22 cellular contexts compared by ENCODE assay signal in the genomic region with DNA sequence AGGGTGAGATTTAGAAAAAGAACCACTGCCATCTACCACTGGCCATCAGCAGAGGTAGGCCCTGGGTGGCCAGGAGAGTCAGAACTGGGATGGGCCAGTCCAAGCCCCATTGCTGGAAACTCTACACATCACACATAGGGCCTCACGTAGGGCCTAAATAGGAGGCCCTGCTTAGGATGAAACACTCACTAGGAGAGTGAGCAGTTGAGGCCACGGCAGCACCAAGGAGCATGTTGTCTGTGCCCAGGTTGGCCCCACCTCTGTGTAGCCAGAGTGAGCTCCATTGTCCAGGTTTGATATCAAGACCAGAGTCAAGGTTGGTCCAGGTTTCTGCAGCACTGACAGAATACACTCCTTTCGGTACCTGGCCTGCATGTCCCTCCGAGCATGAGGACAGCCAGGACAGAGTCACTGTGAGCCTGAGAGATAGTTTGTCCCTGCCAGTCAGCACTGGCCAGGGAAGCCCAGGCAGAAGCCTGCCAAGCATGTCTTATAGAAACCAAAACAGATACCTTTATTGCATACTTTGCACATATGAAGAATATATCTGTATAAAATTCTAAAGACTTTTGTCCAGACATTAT.
DNase-seq lines count a peak whose midpoint lies in the region; ATAC-seq, FAIRE-seq and TF ChIP-seq lines count a peak whose summit lies in the region.
"Had no signal": no experiment of that assay in that cellular context is flagged by ENCODE, and none has a peak within 500 bp of the region (broad histone marks: within the 10 kb centered on the region; RNA-seq: fewer than 3 reads in every experiment).

No MANE protein-coding gene starts in this region.

- no peak overlapping the region for H2BK20ac ChIP-seq in H9 (ENCODE audit: low read depth, low read length, poor library complexity, severe bottlenecking)

- no peak overlapping the region for H3K14ac ChIP-seq in H9 (ENCODE audit: insufficient read depth, low read length)

- H3K4me3 Mint-ChIP-seq in H9 (no peak overlapping the region), astrocyte (ENCODE audit: unreplicated experiment) (peak overlapping the region; percentile 29)
- no peak overlapping the region for H3K4me3 Mint-ChIP-seq in stimulated activated naive B cell treated with anti-CD40 and anti-IgM and Interleukin-4, amounts not matched to agents 10 μg/mL and 1 μg/mL and 100 μg/mL, for 72 hours
- H3K4me3 Mint-ChIP-seq: B cell, CD14-positive monocyte had no signal

- H3K36me3 ChIP-seq in astrocyte (ENCODE audit: insufficient read depth, low read length) (peaks cover 9% of the 10 kb centered on the region), left ventricle myocardium inferior (peaks cover 25% of the 10 kb centered on the region), SJCRH30 (peaks cover 5% of the 10 kb centered on the region; the same call in 1 of the 2 replicates)

- no peaks in the 10 kb centered on the region for H3K23me2 ChIP-seq in H9 (ENCODE audit: insufficient read length, low read depth, low read length, poor library complexity, severe bottlenecking)

- H3K4me3 ChIP-seq in astrocyte (ENCODE audit: insufficient read depth, low read depth, low read length): no peak overlapping the region
- H3K4me3 ChIP-seq in left ventricle myocardium inferior: no peak overlapping the region
- no peak overlapping the region for H3K4me3 ChIP-seq in SJCRH30
- H3K4me3 ChIP-seq: A549 had no signal

- no peak overlapping the region for H2BK15ac ChIP-seq in H9 (ENCODE audit: low read depth, low read length)

- peak; percentile 14 for DNase-seq in H9
- no peak for DNase-seq in astrocyte (ENCODE audit: low read depth)
- DNase-seq in left ventricle myocardium inferior: no peak
- no peak for DNase-seq in stimulated activated naive B cell treated with anti-CD40 and anti-IgM and Interleukin-4, amounts not matched to agents 10 μg/mL and 1 μg/mL and 100 μg/mL, for 72 hours
- DNase-seq in SJCRH30: no peak
- DNase-seq in NCI-H1930 (lab: John Stamatoyannopoulos, UW): no peak
- DNase-seq in globus pallidus (ENCODE audit: low spot score): no peak
- DNase-seq: EL, GF-D8, GOT3, Kasumi-1, NCI-H1417, NCI-H187, NCI-H2107, NCI-H446 treated with DMSO at 0.1 percent for 48 hours, NCI-H526 treated with DMSO at 0.1 percent for 48 hours, RPMI8226, SIG-M5 had no signal

- H3K4me1 ChIP-seq in H9 (ENCODE audit: insufficient read depth, low read length) (no peaks in the 10 kb centered on the region), astrocyte (ENCODE audit: insufficient read depth, low read length) (no peaks in the 10 kb centered on the region), left ventricle myocardium inferior (peaks cover 41% of the 10 kb centered on the region), SJCRH30 (peaks cover 17% of the 10 kb centered on the region)
- H3K4me1 ChIP-seq: A549 had no signal

- no CpG with 5 or more reads among the region's 4 CpGs for WGBS in H9 (ENCODE audit: extremely low coverage, insufficient read length, low lambda C conversion rate)

- no peak overlapping the region for H2BK120ac ChIP-seq in H9 (ENCODE audit: low read depth, low read length, poor library complexity, severe bottlenecking)

- ATAC-seq in stimulated activated naive B cell treated with anti-CD40 and anti-IgM and Interleukin-4, amounts not matched to agents 10 μg/mL and 1 μg/mL and 100 μg/mL, for 72 hours (replicated peaks): no peak
- ATAC-seq: A549, HCT116 had no signal

- H2BK5ac ChIP-seq in H9 (ENCODE audit: insufficient read length, low read length): no peak overlapping the region

- H3K56ac ChIP-seq in H9 (ENCODE audit: insufficient read length, low read depth, low read length): no peak overlapping the region

- FAIRE-seq in astrocyte (lab: Jason Lieb, UNC): no peak
- FAIRE-seq: A549 had no signal

- H4K20me1 ChIP-seq in H9 (ENCODE audit: control insufficient read depth, insufficient read depth, insufficient read length) (no peaks in the 10 kb centered on the region), astrocyte (ENCODE audit: insufficient read depth, low read length) (peaks cover 56% of the 10 kb centered on the region)

- TF ChIP-seq CTCF in H9 (conservative IDR thresholded peaks at IDR 0.05) (no peak), astrocyte (IDR thresholded peaks at IDR 0.05; ENCODE audit: insufficient read depth, low read depth, low read length) (no peak), left ventricle myocardium inferior (IDR thresholded peaks at IDR 0.05; ENCODE audit: borderline replicate concordance) (no peak)

- H3K27me3 ChIP-seq in H9 (ENCODE audit: insufficient read depth, low read length) (no peaks in the 10 kb centered on the region), astrocyte (ENCODE audit: insufficient read depth, low read length) (no peaks in the 10 kb centered on the region), left ventricle myocardium inferior (ENCODE audit: low read depth) (no peaks in the 10 kb centered on the region), SJCRH30 (no peaks in the 10 kb centered on the region)

- no peak overlapping the region for H3K9ac ChIP-seq in H9 (ENCODE audit: extremely low read depth, insufficient read length, low read length)
- H3K9ac ChIP-seq in astrocyte (ENCODE audit: low read length): no peak overlapping the region

- H3K79me1 ChIP-seq in H9 (ENCODE audit: insufficient read depth, low read depth, low read length, poor library complexity, severe bottlenecking): peaks cover 3% of the 10 kb centered on the region

- H3K27ac ChIP-seq in H9 (ENCODE audit: insufficient read length, low read depth, low read length) (no peak overlapping the region), astrocyte (ENCODE audit: low read depth, low read length) (no peak overlapping the region), left ventricle myocardium inferior (replicated peaks) (peak overlapping the region; percentile 75), SJCRH30 (no peak overlapping the region)
- H3K27ac ChIP-seq: A549 had no signal

- H3K4me1 Mint-ChIP-seq in H9 (peaks cover 10 to 16% of the 10 kb centered on the region in 2 experiments), astrocyte (ENCODE audit: low read depth, unreplicated experiment) (peaks cover 8% of the 10 kb centered on the region)
- H3K4me1 Mint-ChIP-seq in stimulated activated naive B cell treated with anti-CD40 and anti-IgM and Interleukin-4, amounts not matched to agents 10 μg/mL and 1 μg/mL and 100 μg/mL, for 72 hours: peaks cover 0 to 2% of the 10 kb centered on the region in 2 donors
- H3K4me1 Mint-ChIP-seq: B cell, CD14-positive monocyte had no signal

- no peak overlapping the region for H4K91ac ChIP-seq in H9 (ENCODE audit: insufficient read length, low read depth, low read length)

- H3T11ph ChIP-seq in H9 (ENCODE audit: low read length): no peak overlapping the region

- H3K27me3 Mint-ChIP-seq in H9 (ENCODE audit: low read depth): peaks cover 1% of the 10 kb centered on the region; the same call in 1 of the 2 replicates
- no peaks in the 10 kb centered on the region for H3K27me3 Mint-ChIP-seq in astrocyte (ENCODE audit: low read depth, unreplicated experiment)
- H3K27me3 Mint-ChIP-seq in stimulated activated naive B cell treated with anti-CD40 and anti-IgM and Interleukin-4, amounts not matched to agents 10 μg/mL and 1 μg/mL and 100 μg/mL, for 72 hours: no peaks in the 10 kb centered on the region
- H3K27me3 Mint-ChIP-seq: B cell had no signal

- intact Hi-C loops in left ventricle myocardium inferior (cut with micrococcal nuclease): no loop called here

- H3K4me2 ChIP-seq in H9 (ENCODE audit: insufficient read depth, insufficient read length, low read length): no peak overlapping the region
- no peak overlapping the region for H3K4me2 ChIP-seq in astrocyte (ENCODE audit: low read length)
- H3K4me2 ChIP-seq: A549 had no signal

- H3K4ac ChIP-seq in H9 (ENCODE audit: low read depth, low read length): no peak overlapping the region

- H3K27ac Mint-ChIP-seq in H9 (no peak overlapping the region; a peak in 1 of 7 replicates), astrocyte (ENCODE audit: unreplicated experiment) (no peak overlapping the region)
- peak overlapping the region; percentile 60 for H3K27ac Mint-ChIP-seq in stimulated activated naive B cell treated with anti-CD40 and anti-IgM and Interleukin-4, amounts not matched to agents 10 μg/mL and 1 μg/mL and 100 μg/mL, for 72 hours
- H3K27ac Mint-ChIP-seq: B cell had no signal

- no peak overlapping the region for H4K8ac ChIP-seq in H9 (replicated peaks; ENCODE audit: insufficient read length, low read depth, low read length)

- H2BK12ac ChIP-seq in H9 (ENCODE audit: insufficient read length, low read depth, low read length): no peak overlapping the region

- no peaks in the 10 kb centered on the region for H3K9me3 Mint-ChIP-seq in H9
- H3K9me3 Mint-ChIP-seq in astrocyte (ENCODE audit: unreplicated experiment): no peaks in the 10 kb centered on the region
- no peaks in the 10 kb centered on the region for H3K9me3 Mint-ChIP-seq in stimulated activated naive B cell treated with anti-CD40 and anti-IgM and Interleukin-4, amounts not matched to agents 10 μg/mL and 1 μg/mL and 100 μg/mL, for 72 hours
- H3K9me3 Mint-ChIP-seq: CD14-positive monocyte had no signal

- H2AK5ac ChIP-seq in H9 (ENCODE audit: insufficient read length, low read length): no peak overlapping the region

- H2AFZ ChIP-seq in H9 (ENCODE audit: low read length): no peak overlapping the region
- H2AFZ ChIP-seq in astrocyte (ENCODE audit: low read depth, low read length): no peak overlapping the region

- H4K5ac ChIP-seq in H9 (ENCODE audit: insufficient read length, low read depth, low read length): no peak overlapping the region

- peaks cover 10 to 18% (median 15%) of the 10 kb centered on the region in 3 experiments; a peak in 6 of 7 replicates for H3K36me3 Mint-ChIP-seq in H9 (ENCODE audit: insufficient read depth in 1 of 3, low read depth in 3 of 3)
- H3K36me3 Mint-ChIP-seq in astrocyte (ENCODE audit: low read depth, unreplicated experiment): peaks cover 32% of the 10 kb centered on the region
- H3K36me3 Mint-ChIP-seq in stimulated activated naive B cell treated with anti-CD40 and anti-IgM and Interleukin-4, amounts not matched to agents 10 μg/mL and 1 μg/mL and 100 μg/mL, for 72 hours: peaks cover 19 to 61% of the 10 kb centered on the region in 2 donors

- no peak overlapping the region for H3K23ac ChIP-seq in H9 (ENCODE audit: insufficient read length, low read depth, low read length)

- peaks cover 2% of the 10 kb centered on the region; the same call in 1 of the 2 replicates for H3K79me2 ChIP-seq in H9 (ENCODE audit: insufficient read depth, low read length)
- H3K79me2 ChIP-seq in astrocyte (ENCODE audit: insufficient read depth, low read length): peaks cover 27% of the 10 kb centered on the region

- H3K9me3 ChIP-seq in H9 (ENCODE audit: control insufficient read depth, low read depth, low read length) (no peaks in the 10 kb centered on the region), astrocyte (ENCODE audit: insufficient read depth, low read depth, low read length) (no peaks in the 10 kb centered on the region), left ventricle myocardium inferior (replicated peaks) (no peaks in the 10 kb centered on the region), SJCRH30 (replicated peaks) (no peaks in the 10 kb centered on the region)
- H3K9me3 ChIP-seq: A549 had no signal

- H3K18ac ChIP-seq in H9 (ENCODE audit: insufficient read length, low read depth, low read length): no peak overlapping the region
